In genomic region chr12:6630696-6631095, GRCh38 we compare ENCODE assay signal across 14 cellular contexts. TPM values are rescaled to one million over a fixed set of nuclear protein-coding genes. Genes with fewer than 3 reads are reported as not detected.
DNase-seq lines count a peak whose midpoint lies in the region; ATAC-seq and TF ChIP-seq lines count a peak whose summit lies in the region.
"Had no signal": no experiment of that assay in that cellular context is flagged by ENCODE, and none has a peak within 500 bp of the region (broad histone marks: within the 10 kb centered on the region; RNA-seq: fewer than 3 reads in every experiment).

No MANE protein-coding gene starts in this region.

- no peaks in the 10 kb centered on the region for H3K23me2 ChIP-seq in H9 (ENCODE audit: insufficient read length, low read depth, low read length, poor library complexity, severe bottlenecking)

- ATAC-seq in CD4-positive, alpha-beta T cell (ENCODE audit: poor library complexity), result no peak
- ATAC-seq in activated T-helper 17 cell treated with anti-CD3 and anti-CD28 coated beads, Interleukin-2, amount 50 U/mL, for 72 hours (replicated peaks), result no peak
- no peak for ATAC-seq in HG02759 (IDR thresholded peaks at IDR 0.05; ENCODE audit: unreplicated experiment)
- no peak for ATAC-seq in HG02571 (IDR thresholded peaks at IDR 0.05; ENCODE audit: unreplicated experiment)

- H2AFZ ChIP-seq in H9 (ENCODE audit: low read length), result no peak overlapping the region

- H2BK120ac ChIP-seq in H9 (ENCODE audit: low read depth, low read length, poor library complexity, severe bottlenecking), result no peak overlapping the region

- TF ChIP-seq CTCF in CD4-positive, alpha-beta T cell (IDR thresholded peaks at IDR 0.05), result no peak
- TF ChIP-seq CTCF in H9 (conservative IDR thresholded peaks at IDR 0.05) (no peak), mesothelial cell of epicardium (IDR thresholded peaks at IDR 0.05; ENCODE audit: unreplicated experiment) (no peak), ovary (IDR thresholded peaks at IDR 0.05) (no peak)

- POLR2A ChIA-PET in CD4-positive, alpha-beta T cell (lab: Charles Lee), result interaction anchor here (1.8 to 1.9 kb wide), 2 partner anchors 24 to 93 kb away, joined by 5 to 10 read pairs; partner anchors contain the start of gene COPS7A

- H2BK15ac ChIP-seq in H9 (ENCODE audit: low read depth, low read length), result no peak overlapping the region

- H3K23ac ChIP-seq in H9 (ENCODE audit: insufficient read length, low read depth, low read length), result no peak overlapping the region

- H4K8ac ChIP-seq in H9 (replicated peaks; ENCODE audit: insufficient read length, low read depth, low read length), result peak overlapping the region; percentile 97

- H3K36me3 ChIP-seq in ovary, result no peaks in the 10 kb centered on the region

- H3K4me3 Mint-ChIP-seq in CD4-positive, alpha-beta T cell, result peak overlapping the region; percentile 78
- no peak overlapping the region for H3K4me3 Mint-ChIP-seq in H9
- H3K4me3 Mint-ChIP-seq in activated T-helper 17 cell treated with anti-CD3 and anti-CD28 coated beads, Interleukin-2, amount 50 U/mL, for 72 hours, result peak overlapping the region; percentile 73
- no peak overlapping the region for H3K4me3 Mint-ChIP-seq in mesothelial cell of epicardium
- H3K4me3 Mint-ChIP-seq: HFFc6 had no signal

- no peaks in the 10 kb centered on the region for H3K9me3 ChIP-seq in CD4-positive, alpha-beta T cell (ENCODE audit: control insufficient read depth, low read length)
- H3K9me3 ChIP-seq in H9 (ENCODE audit: control insufficient read depth, low read depth, low read length), result no peaks in the 10 kb centered on the region
- no peaks in the 10 kb centered on the region for H3K9me3 ChIP-seq in ovary

- no peaks in the 10 kb centered on the region for H3K4me1 ChIP-seq in H9 (ENCODE audit: insufficient read depth, low read length)
- H3K4me1 ChIP-seq in ovary (ENCODE audit: insufficient read depth), result no peaks in the 10 kb centered on the region

- H3K9me3 Mint-ChIP-seq in CD4-positive, alpha-beta T cell, result no peaks in the 10 kb centered on the region
- H3K9me3 Mint-ChIP-seq in H9 (no peaks in the 10 kb centered on the region), mesothelial cell of epicardium (no peaks in the 10 kb centered on the region)
- H3K9me3 Mint-ChIP-seq in activated T-helper 17 cell treated with anti-CD3 and anti-CD28 coated beads, Interleukin-2, amount 50 U/mL, for 72 hours, result no peaks in the 10 kb centered on the region
- H3K9me3 Mint-ChIP-seq: HFFc6 had no signal

- no peaks in the 10 kb centered on the region for H3K27me3 Mint-ChIP-seq in CD4-positive, alpha-beta T cell
- peaks cover 13% of the 10 kb centered on the region for H3K27me3 Mint-ChIP-seq in H9 (ENCODE audit: low read depth)
- no peaks in the 10 kb centered on the region for H3K27me3 Mint-ChIP-seq in activated T-helper 17 cell treated with anti-CD3 and anti-CD28 coated beads, Interleukin-2, amount 50 U/mL, for 72 hours
- H3K27me3 Mint-ChIP-seq in mesothelial cell of epicardium (ENCODE audit: low read depth), result no peaks in the 10 kb centered on the region

- no peak overlapping the region for H2BK12ac ChIP-seq in H9 (ENCODE audit: insufficient read length, low read depth, low read length)

- no peak for TF ChIP-seq EP300 in ovary (IDR thresholded peaks at IDR 0.05)

- H3K27ac Mint-ChIP-seq in CD4-positive, alpha-beta T cell, result peak overlapping the region; percentile 91
- H3K27ac Mint-ChIP-seq in H9, result no peak overlapping the region
- H3K27ac Mint-ChIP-seq in activated T-helper 17 cell treated with anti-CD3 and anti-CD28 coated beads, Interleukin-2, amount 50 U/mL, for 72 hours, result peak overlapping the region; percentile 92
- peak overlapping the region; percentile 41 for H3K27ac Mint-ChIP-seq in mesothelial cell of epicardium
- H3K27ac Mint-ChIP-seq: HFFc6 had no signal

- H3T11ph ChIP-seq in H9 (ENCODE audit: low read length), result no peak overlapping the region

- no peak overlapping the region for H3K4me3 ChIP-seq in ovary
- H3K4me3 ChIP-seq: skin epidermis had no signal

- H4K91ac ChIP-seq in H9 (ENCODE audit: insufficient read length, low read depth, low read length), result no peak overlapping the region

- no peaks in the 10 kb centered on the region for H3K27me3 ChIP-seq in CD4-positive, alpha-beta T cell (ENCODE audit: control insufficient read depth, insufficient read depth, low read length)
- no peaks in the 10 kb centered on the region for H3K27me3 ChIP-seq in H9 (ENCODE audit: insufficient read depth, low read length)
- H3K27me3 ChIP-seq in ovary, result no peaks in the 10 kb centered on the region

- H4K20me1 ChIP-seq in H9 (ENCODE audit: control insufficient read depth, insufficient read depth, insufficient read length), result no peaks in the 10 kb centered on the region

- H3K18ac ChIP-seq in H9 (ENCODE audit: insufficient read length, low read depth, low read length), result no peak overlapping the region

- intact Hi-C loops in CD4-positive, alpha-beta T cell (cut with DNase I, micrococcal nuclease), result loop anchor here in 1 of 2 experiments (2.0 kb wide), 1 partner anchor 22 kb away; no protein-coding TSS in a partner anchor
- intact Hi-C loops in ovary (cut with DNase I), result no loop called here

- H3K56ac ChIP-seq in H9 (ENCODE audit: insufficient read length, low read depth, low read length), result no peak overlapping the region

- H3K4me1 Mint-ChIP-seq in CD4-positive, alpha-beta T cell (ENCODE audit: low read depth), result peaks cover 64% of the 10 kb centered on the region
- H3K4me1 Mint-ChIP-seq in H9 (peaks cover 14 to 22% of the 10 kb centered on the region in 2 experiments), mesothelial cell of epicardium (peaks cover 44% of the 10 kb centered on the region)
- H3K4me1 Mint-ChIP-seq in activated T-helper 17 cell treated with anti-CD3 and anti-CD28 coated beads, Interleukin-2, amount 50 U/mL, for 72 hours, result peaks cover 27% of the 10 kb centered on the region

- H3K36me3 Mint-ChIP-seq in CD4-positive, alpha-beta T cell (ENCODE audit: low read depth), result no peaks in the 10 kb centered on the region
- H3K36me3 Mint-ChIP-seq in H9 (ENCODE audit: insufficient read depth in 1 of 3, low read depth in 3 of 3), result no peaks in the 10 kb centered on the region
- H3K36me3 Mint-ChIP-seq in activated T-helper 17 cell treated with anti-CD3 and anti-CD28 coated beads, Interleukin-2, amount 50 U/mL, for 72 hours (ENCODE audit: low read depth), result no peaks in the 10 kb centered on the region
- no peaks in the 10 kb centered on the region for H3K36me3 Mint-ChIP-seq in mesothelial cell of epicardium

- WGBS in H9 (ENCODE audit: extremely low coverage, insufficient read length, low lambda C conversion rate), result no CpG with 5 or more reads among the region's 7 CpGs
- 45 to 55% (median 51%) methylated on average over 7 of the region's 7 CpGs for WGBS in ovary, 3 donors

- H2AK5ac ChIP-seq in H9 (ENCODE audit: insufficient read length, low read length), result no peak overlapping the region

- H3K9ac ChIP-seq in H9 (ENCODE audit: extremely low read depth, insufficient read length, low read length), result no peak overlapping the region

- no peak overlapping the region for H3K4me2 ChIP-seq in H9 (ENCODE audit: insufficient read depth, insufficient read length, low read length)

- no peak for TF ChIP-seq POLR2A in ovary (IDR thresholded peaks at IDR 0.05)

- H3K79me2 ChIP-seq in H9 (ENCODE audit: insufficient read depth, low read length), result no peaks in the 10 kb centered on the region

- CTCF ChIA-PET in CD4-positive, alpha-beta T cell (lab: Charles Lee), result interaction anchor here (0.7 to 1.3 kb wide), 2 partner anchors 10 to 54 kb away, joined by 4 to 5 read pairs; no protein-coding TSS in a partner anchor

- H3K27ac ChIP-seq in CD4-positive, alpha-beta T cell (ENCODE audit: low read depth, low read length), result peak overlapping the region; percentile 66
- H3K27ac ChIP-seq in H9 (ENCODE audit: insufficient read length, low read depth, low read length) (no peak overlapping the region), ovary (no peak overlapping the region)

- no peak overlapping the region for H2BK20ac ChIP-seq in H9 (ENCODE audit: low read depth, low read length, poor library complexity, severe bottlenecking)

- H3K4ac ChIP-seq in H9 (ENCODE audit: low read depth, low read length), result no peak overlapping the region

- no peak overlapping the region for H2BK5ac ChIP-seq in H9 (ENCODE audit: insufficient read length, low read length)

- H4K5ac ChIP-seq in H9 (ENCODE audit: insufficient read length, low read depth, low read length), result no peak overlapping the region

- no peaks in the 10 kb centered on the region for H3K79me1 ChIP-seq in H9 (ENCODE audit: insufficient read depth, low read depth, low read length, poor library complexity, severe bottlenecking)

- DNase-seq in CD4-positive, alpha-beta T cell, result no peak
- no peak for DNase-seq in H9
- DNase-seq in mesothelial cell of epicardium (ENCODE audit: low spot score in 2 of 2, unreplicated experiment in 2 of 2), result no peak
- DNase-seq in OCI-M2 (lab: John Stamatoyannopoulos, UW; ENCODE audit: unreplicated experiment), result no peak
- no peak for DNase-seq in ovary
- DNase-seq: activated CD4-positive, alpha-beta T cell treated with anti-CD3 and anti-CD28 coated beads for 1 hour; HFFc6; Kasumi-1; NCI-H2227 treated with DMSO at 0.1 percent for 48 hours; SIG-M5 had no signal

- no peak overlapping the region for H3K14ac ChIP-seq in H9 (ENCODE audit: insufficient read depth, low read length)

RNA-seq across cellular contexts. Expression of gene LPAR5, which starts 5.1 kb away (rescaled TPM):
- total RNA-seq in CD4-positive, alpha-beta T cell, result 1 to 10 TPM; 2.8 to 3.0 TPM
- total RNA-seq in H9 (2021) (0.22 TPM in 2 replicates), mesothelial cell of epicardium (1.3 to 1.7 TPM (median 1.3 TPM) in 3 replicates), ovary (1 to 10 TPM in 6 of 7 donors, under 1 TPM in 1; 0.83 to 2.2 (median 1.3) TPM)
- 1 to 10 TPM; 3.1 to 4.5 TPM for total RNA-seq in activated T-helper 17 cell treated with anti-CD3 and anti-CD28 coated beads, Interleukin-2, amount 50 U/mL, for 72 hours
- 1 to 10 TPM in 1 of 2 donors, under 1 TPM in 1; 0.57 to 2.6 TPM for polyA plus RNA-seq in ovary
- total RNA-seq: HFFc6 had no signal

RNA-seq across cellular contexts. Expression of gene ACRBP, which starts 16.5 kb away (rescaled TPM):
- total RNA-seq in CD4-positive, alpha-beta T cell, result under 1 TPM; 0.58 to 0.95 TPM
- total RNA-seq in H9 (2021), result 1.3 and 1.9 TPM in 2 replicates
- 1 to 10 TPM in 1 of 2 donors, under 1 TPM in 1; 0.78 to 2.6 TPM for total RNA-seq in activated T-helper 17 cell treated with anti-CD3 and anti-CD28 coated beads, Interleukin-2, amount 50 U/mL, for 72 hours
- total RNA-seq in mesothelial cell of epicardium, result 2.7 to 3.7 TPM (median 3.5 TPM) in 3 replicates
- 1 to 10 TPM in 3 of 7 donors, under 1 TPM in 4; 0.30 to 2.5 (median 0.92) TPM for total RNA-seq in ovary
- polyA plus RNA-seq in ovary, result 1 to 10 TPM in 1 of 2 donors, under 1 TPM in 1; 0.54 to 2.9 TPM
- total RNA-seq: HFFc6 had no signal

RNA-seq across cellular contexts. Expression of gene CHD4, which starts 23.5 kb away (rescaled TPM):
- 100 to 1,000 TPM; 288 to 292 TPM for total RNA-seq in CD4-positive, alpha-beta T cell
- total RNA-seq in H9 (2021) (334 and 346 TPM in 2 replicates), mesothelial cell of epicardium (332 to 358 TPM (median 332 TPM) in 3 replicates), ovary (100 to 1,000 TPM; 137 to 297 (median 227) TPM)
- total RNA-seq in activated T-helper 17 cell treated with anti-CD3 and anti-CD28 coated beads, Interleukin-2, amount 50 U/mL, for 72 hours, result 100 to 1,000 TPM; 267 to 285 TPM
- polyA plus RNA-seq in ovary, result 100 to 1,000 TPM; 118 to 177 TPM

RNA-seq across cellular contexts. Expression of gene ING4, which starts 32.2 kb away (rescaled TPM):
- 10 to 100 TPM; 13.8 to 17.4 TPM for total RNA-seq in CD4-positive, alpha-beta T cell
- total RNA-seq in H9 (2021) (20.1 TPM in 2 replicates), mesothelial cell of epicardium (63.5 to 69.0 TPM (median 64.2 TPM) in 3 replicates), ovary (10 to 100 TPM; 26.1 to 39.9 (median 35.0) TPM)
- total RNA-seq in activated T-helper 17 cell treated with anti-CD3 and anti-CD28 coated beads, Interleukin-2, amount 50 U/mL, for 72 hours, result 10 to 100 TPM; 13.4 to 25.6 TPM
- polyA plus RNA-seq in ovary, result 10 to 100 TPM; 64.9 to 90.0 TPM

RNA-seq across cellular contexts. Expression of gene ZNF384, which starts 58.5 kb away (rescaled TPM):
- total RNA-seq in CD4-positive, alpha-beta T cell, result 10 to 100 TPM; 67.6 TPM
- total RNA-seq in H9 (2021) (83.5 and 88.0 TPM in 2 replicates), mesothelial cell of epicardium (94.9 to 101 TPM (median 96.3 TPM) in 3 replicates), ovary (10 to 100 TPM; 22.1 to 64.9 (median 58.2) TPM)
- 10 to 100 TPM; 80.6 to 88.7 TPM for total RNA-seq in activated T-helper 17 cell treated with anti-CD3 and anti-CD28 coated beads, Interleukin-2, amount 50 U/mL, for 72 hours
- 10 to 100 TPM; 44.4 to 59.0 TPM for polyA plus RNA-seq in ovary

Comparison
In these comparisons a context has a peak if more than half of its experiments do, and no peak if none do; other contexts are left out.
1. H3K27ac Mint-ChIP-seq: peak in CD4-positive, alpha-beta T cell (single experiment), activated T-helper 17 cell treated with anti-CD3 and anti-CD28 coated beads, Interleukin-2, amount 50 U/mL, for 72 hours (single experiment) and mesothelial cell of epicardium (single experiment); none in H9 (0 of 3).
2. H3K4me3 Mint-ChIP-seq: peak in CD4-positive, alpha-beta T cell (single experiment) and activated T-helper 17 cell treated with anti-CD3 and anti-CD28 coated beads, Interleukin-2, amount 50 U/mL, for 72 hours (single experiment); none in H9 (0 of 2) and mesothelial cell of epicardium (single experiment).